16 cellular contexts compared by ENCODE assay signal in genomic region chr14:25953532-25954144, GRCh38.
DNase-seq lines count a peak whose midpoint lies in the region; ATAC-seq and TF ChIP-seq lines count a peak whose summit lies in the region.
"Had no signal": no experiment of that assay in that cellular context is flagged by ENCODE, and none has a peak within 500 bp of the region (broad histone marks: within the 10 kb centered on the region; RNA-seq: fewer than 3 reads in every experiment).

No MANE protein-coding gene starts in this region.

- dilution Hi-C loops in mammary epithelial cell (cut with HindIII; ENCODE audit: low sequenced_read_pairs) = no loop called here

- no peak for ATAC-seq in GM18511 (IDR thresholded peaks at IDR 0.05; ENCODE audit: unreplicated experiment)
- ATAC-seq in activated naive CD4-positive, alpha-beta T cell treated with anti-CD3 and anti-CD28 coated beads, Interleukin-2, amount 50 U/mL, for 72 hours = no peak
- ATAC-seq: naive thymus-derived CD4-positive, alpha-beta T cell had no signal

- H2AFZ ChIP-seq in mammary epithelial cell (ENCODE audit: low read depth, low read length) = no peak overlapping the region

- H3K9me3 Mint-ChIP-seq in MCF 10A (ENCODE audit: unreplicated experiment) = peaks cover 40% of the 10 kb centered on the region
- peaks cover 28 to 52% of the 10 kb centered on the region in 2 donors for H3K9me3 Mint-ChIP-seq in activated naive CD4-positive, alpha-beta T cell treated with anti-CD3 and anti-CD28 coated beads, Interleukin-2, amount 50 U/mL, for 72 hours
- H3K9me3 Mint-ChIP-seq: H9 had no signal

- no peaks in the 10 kb centered on the region for H3K79me2 ChIP-seq in mammary epithelial cell (ENCODE audit: insufficient read depth, low read length)

- no TSS peak for BruUV-seq in MCF 10A (replicated peaks; lab: Mats Ljungman, UMichigan)
- no TSS peak for BruUV-seq in mammary epithelial cell (replicated peaks; lab: Mats Ljungman, UMichigan)

- peak; percentile 7 for DNase-seq in MCF 10A (ENCODE audit: unreplicated experiment)
- no peak for DNase-seq in mammary epithelial cell
- DNase-seq in fibroblast of mammary gland (ENCODE audit: low read depth) = peak; percentile 91
- DNase-seq in occipital lobe (lab: John Stamatoyannopoulos, UW) = peak; percentile 6
- no peak for DNase-seq in activated T-cell treated with anti-CD3 and anti-CD28 coated beads, Interleukin-2, amount 50 U/mL, for 48 hours
- DNase-seq in activated naive CD4-positive, alpha-beta T cell treated with anti-CD3 and anti-CD28 coated beads, Interleukin-2, amount 50 U/mL, for 72 hours (ENCODE audit: low spot score in 2 of 2) = no peak
- no peak for DNase-seq in stimulated activated naive CD4-positive, alpha-beta T cell (lab: John Stamatoyannopoulos, UW)
- DNase-seq: activated CD4-positive, alpha-beta T cell treated with anti-CD3 and anti-CD28 coated beads, Interleukin-2, amount 50 U/mL, for 4 hours; CD4-positive, alpha-beta memory T cell; EL; H9; naive thymus-derived CD4-positive, alpha-beta T cell; T-helper 2 cell had no signal

- no peak overlapping the region for H3K27ac Mint-ChIP-seq in MCF 10A (ENCODE audit: low read depth, unreplicated experiment)
- H3K27ac Mint-ChIP-seq in activated naive CD4-positive, alpha-beta T cell treated with anti-CD3 and anti-CD28 coated beads, Interleukin-2, amount 50 U/mL, for 72 hours = no peak overlapping the region
- H3K27ac Mint-ChIP-seq: CD4-positive, alpha-beta memory T cell; H9; naive thymus-derived CD4-positive, alpha-beta T cell had no signal

- no peak overlapping the region for H3K4me3 ChIP-seq in mammary epithelial cell (replicated peaks in 1 of 3; ENCODE audit: insufficient read depth in 1 of 3, low read depth in 2 of 3, low read length in 3 of 3)
- no peak overlapping the region for H3K4me3 ChIP-seq in fibroblast of mammary gland (ENCODE audit: control insufficient read depth, low read depth, low read length)
- H3K4me3 ChIP-seq: skin epidermis had no signal

- H3K36me3 ChIP-seq in mammary epithelial cell (ENCODE audit: insufficient read depth, low read length) = no peaks in the 10 kb centered on the region

- WGBS in mammary epithelial cell (ENCODE audit: low coverage, missing lambda C conversion rate) = 27% methylated on average over 5 of the region's 5 CpGs

- CTCF ChIA-PET in MCF 10A (lab: Yijun Ruan, JAX) (interaction anchor here (0.8 to 1.1 kb wide), 2 partner anchors 17 to 62 kb away, joined by 3 read pairs; no protein-coding TSS in a partner anchor), mammary epithelial cell (lab: Charles Lee; ENCODE audit: low non-redundant PET) (no interaction called here)

- H4K20me1 ChIP-seq in mammary epithelial cell (ENCODE audit: insufficient read depth, low read length) = no peaks in the 10 kb centered on the region

- TF ChIP-seq CTCF in MCF 10A (IDR thresholded peaks at IDR 0.05; ENCODE audit: unreplicated experiment) = no peak
- no peak for TF ChIP-seq CTCF in mammary epithelial cell (conservative IDR thresholded peaks at IDR 0.05 in 1 of 2, IDR thresholded peaks at IDR 0.05 in 1 of 2; ENCODE audit: extremely low read depth in 1 of 2, insufficient read depth in 1 of 2, low read depth in 1 of 2, low read length in 2 of 2)
- TF ChIP-seq CTCF in fibroblast of mammary gland (conservative IDR thresholded peaks at IDR 0.05; ENCODE audit: control insufficient read depth, insufficient read depth, low read depth, low read length) = no peak

- no peaks in the 10 kb centered on the region for H3K4me1 Mint-ChIP-seq in MCF 10A (ENCODE audit: insufficient read depth, unreplicated experiment)
- H3K4me1 Mint-ChIP-seq: CD4-positive, alpha-beta memory T cell; central memory CD8-positive, alpha-beta T cell; H9; naive thymus-derived CD4-positive, alpha-beta T cell had no signal

- H3K4me1 ChIP-seq in mammary epithelial cell (ENCODE audit: insufficient read depth, low read length) = no peaks in the 10 kb centered on the region

- no peak overlapping the region for H3K4me2 ChIP-seq in mammary epithelial cell (ENCODE audit: insufficient read depth, low read depth, low read length)

- POLR2A ChIA-PET in MCF 10A (lab: Yijun Ruan, JAX) = interaction anchor here (0.7 to 1.6 kb wide), 4 partner anchors 9 to 221 kb away, joined by 3 to 4 read pairs (median 4); no protein-coding TSS in a partner anchor

- no peaks in the 10 kb centered on the region for H3K27me3 Mint-ChIP-seq in MCF 10A (ENCODE audit: insufficient read depth, unreplicated experiment)
- H3K27me3 Mint-ChIP-seq: CD4-positive, alpha-beta memory T cell; central memory CD8-positive, alpha-beta T cell; naive thymus-derived CD4-positive, alpha-beta T cell had no signal

- H3K4me3 Mint-ChIP-seq in MCF 10A (ENCODE audit: unreplicated experiment) = no peak overlapping the region
- H3K4me3 Mint-ChIP-seq: CD4-positive, alpha-beta memory T cell; central memory CD8-positive, alpha-beta T cell; H9; naive thymus-derived CD4-positive, alpha-beta T cell had no signal

- H3K27me3 ChIP-seq in mammary epithelial cell (ENCODE audit: insufficient read depth, low read length) = no peaks in the 10 kb centered on the region

- in situ Hi-C loops in mammary epithelial cell (cut with MboI; ENCODE audit: low sequenced_read_pairs in 2 of 2) = no loop called here

- peaks cover 39% of the 10 kb centered on the region for H3K9me3 ChIP-seq in mammary epithelial cell (replicated peaks; ENCODE audit: insufficient read depth, low read length)

- H3K27ac ChIP-seq in mammary epithelial cell (ENCODE audit: insufficient read depth, low read depth, low read length) = no peak overlapping the region

- intact Hi-C loops in MCF 10A (cut with micrococcal nuclease) (no loop called here), mammary epithelial cell (cut with micrococcal nuclease) (no loop called here)

- no peak overlapping the region for H3K9ac ChIP-seq in mammary epithelial cell (ENCODE audit: insufficient read depth, low read length)

- H3K36me3 Mint-ChIP-seq in MCF 10A (ENCODE audit: insufficient read depth, unreplicated experiment) = no peaks in the 10 kb centered on the region
- H3K36me3 Mint-ChIP-seq in activated naive CD4-positive, alpha-beta T cell treated with anti-CD3 and anti-CD28 coated beads, Interleukin-2, amount 50 U/mL, for 72 hours = no peaks in the 10 kb centered on the region
- H3K36me3 Mint-ChIP-seq: CD4-positive, alpha-beta memory T cell; naive thymus-derived CD4-positive, alpha-beta T cell had no signal

Comparison
In these comparisons a context has a peak if more than half of its experiments do, and no peak if none do; other contexts are left out.
1. DNase-seq: peak in MCF 10A (single experiment), fibroblast of mammary gland (single experiment) and occipital lobe (single experiment); none in mammary epithelial cell (single experiment), activated T-cell treated with anti-CD3 and anti-CD28 coated beads, Interleukin-2, amount 50 U/mL, for 48 hours (0 of 2), activated naive CD4-positive, alpha-beta T cell treated with anti-CD3 and anti-CD28 coated beads, Interleukin-2, amount 50 U/mL, for 72 hours (0 of 2) and stimulated activated naive CD4-positive, alpha-beta T cell (0 of 6).